ENCODE assay signal across 8 cellular contexts in the genomic region with DNA sequence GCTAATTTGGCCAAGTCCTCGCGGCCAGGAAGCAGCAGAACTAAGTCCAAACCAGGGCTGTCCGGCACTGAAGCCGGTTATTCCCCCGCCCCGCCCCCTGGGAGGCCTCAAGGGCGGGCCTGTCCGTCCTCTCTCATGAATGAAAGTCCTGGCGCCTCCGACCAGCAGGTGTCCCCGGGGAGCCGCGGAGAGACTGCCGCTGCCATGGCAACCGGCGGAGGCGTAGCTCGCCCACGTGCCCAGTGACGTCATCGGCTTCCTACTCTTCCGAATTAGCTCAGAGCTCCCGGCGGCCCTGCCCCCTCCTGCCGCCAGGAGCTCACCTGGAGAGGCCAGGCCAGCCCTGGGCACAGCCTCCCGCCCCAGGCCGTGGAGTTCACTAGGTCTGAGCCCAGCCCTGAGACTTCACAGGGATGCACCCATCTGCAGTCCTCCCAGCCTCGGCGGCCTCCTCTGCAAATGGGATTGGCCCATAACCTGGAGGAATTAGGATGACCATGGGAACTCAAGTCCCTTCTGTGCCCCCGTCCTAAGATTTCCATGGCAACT. TPM values are rescaled to one million over a fixed set of nuclear protein-coding genes. Genes with fewer than 3 reads are reported as not detected.
DNase-seq lines count a peak whose midpoint lies in the region; ATAC-seq and TF ChIP-seq lines count a peak whose summit lies in the region.

No MANE protein-coding gene starts in this region.

- H3K36me3 Mint-ChIP-seq in CD14-positive monocyte, result peaks cover 11 to 14% of the 10 kb centered on the region in 2 donors

- peak overlapping the region in 1 of 2 donors; percentile 92 for H3K27ac ChIP-seq in lung (ENCODE audit: low read depth in 1 of 2, low read length in 1 of 2)

- no peaks in the 10 kb centered on the region for H3K9me3 Mint-ChIP-seq in CD14-positive monocyte

- peak; percentile 43 for ATAC-seq in GM19397 (IDR thresholded peaks at IDR 0.05; ENCODE audit: unreplicated experiment)
- ATAC-seq in lung (ENCODE audit: insufficient read depth, low FRiP score), result peak; percentile 79

- peaks cover 13% of the 10 kb centered on the region for H3K4me1 Mint-ChIP-seq in CD14-positive monocyte

- WGBS in lung, 2 donors, result 1% methylated on average over 27 to 30 of the region's 30 CpGs

- peaks cover 0 to 7% of the 10 kb centered on the region in 2 donors for H3K4me1 ChIP-seq in lung (ENCODE audit: control insufficient read depth in 2 of 2, insufficient read depth in 2 of 2, low read length in 2 of 2)

- H3K4me3 Mint-ChIP-seq in CD14-positive monocyte, result peak overlapping the region; percentile 78 to 85

- intact Hi-C loops in CD14-positive monocyte (cut with micrococcal nuclease), result loop anchor here (2.0 to 5.0 kb wide), 2 partner anchors 161 to 172 kb away; a partner anchor contains a TSS

- peak; percentile 87 for TF ChIP-seq CTCF in CD14-positive monocyte (IDR thresholded peaks at IDR 0.05)
- TF ChIP-seq CTCF in lung (IDR thresholded peaks at IDR 0.05; ENCODE audit: control extremely low read depth, extremely low read depth), result peak; percentile 80

- H3K27me3 Mint-ChIP-seq in CD14-positive monocyte (ENCODE audit: low read depth in 3 of 3), result peaks cover 8 to 15% (median 11%) of the 10 kb centered on the region in 3 donors

- peak overlapping the region; percentile 57 for H3K4me3 ChIP-seq in lung

- H3K27ac Mint-ChIP-seq in CD14-positive monocyte, result peak overlapping the region in 6 of 7 donors; percentile 74 to 92 (median 83)

- H3K27me3 ChIP-seq in lung (ENCODE audit: control insufficient read depth, insufficient read depth), result no peaks in the 10 kb centered on the region

- DNase-seq in CD14-positive monocyte (ENCODE audit: low spot score), result peak; percentile 99
- DNase-seq in HT-29 (ENCODE audit: low spot score), result peak; percentile 99
- peak; percentile 93 for DNase-seq in NK-92 treated with Interleukin-12 subunit alpha and Interleukin-12 subunit beta, amount 100 ng/mL, for 24 hours (lab: John Stamatoyannopoulos, UW)
- peak; percentile 96 for DNase-seq in activated CD8-positive, alpha-beta memory T cell treated with anti-CD3 and anti-CD28 coated beads for 4 hours (ENCODE audit: low read depth in 2 of 2)
- peak; percentile 93 for DNase-seq in effector CD8-positive, alpha-beta T cell (lab: John Stamatoyannopoulos, UW)
- DNase-seq in lung (ENCODE audit: low spot score), result peak; percentile 100
- peak; percentile 95 to 98 (median 95) for DNase-seq in stimulated activated CD4-positive, alpha-beta T cell treated with anti-CD3 and anti-CD28 coated beads, TNF-alpha, amount 100 ng/mL, for 24 hours (ENCODE audit: low read depth in 3 of 3)

- H3K9me3 ChIP-seq in lung (ENCODE audit: control insufficient read depth in 2 of 2, insufficient read depth in 1 of 2, low read length in 1 of 2), result no peaks in the 10 kb centered on the region

- peaks cover 0 to 28% of the 10 kb centered on the region in 2 donors for H3K36me3 ChIP-seq in lung (ENCODE audit: control insufficient read depth in 2 of 2, insufficient read depth in 2 of 2, low read length in 2 of 2)

RNA-seq across cellular contexts. Expression of a gene that starts 1.3 kb away (rescaled TPM):
- 10 to 100 TPM in 1 of 2 donors, 1 to 10 TPM in 1; 10.0 to 15.1 TPM for polyA plus RNA-seq in CD14-positive monocyte
- total RNA-seq in HT-29 (2014; rRNA removed; shearing (Covaris generic)), result 71.3 and 83.7 TPM in 2 replicates
- total RNA-seq in lung, result 10 to 100 TPM in 1 of 2 donors, 1 to 10 TPM in 1; 6.9 to 17.3 TPM
- polyA plus RNA-seq in lung, result 10 to 100 TPM; 12.1 to 15.1 TPM

RNA-seq across cellular contexts. Expression of a gene that starts 13.7 kb away (rescaled TPM):
- polyA plus RNA-seq in CD14-positive monocyte, result 10 to 100 TPM; 16.5 to 18.3 TPM
- 107 and 116 TPM in 2 replicates for total RNA-seq in HT-29 (2014; rRNA removed; shearing (Covaris generic))
- 10 to 100 TPM; 54.0 to 86.1 TPM for total RNA-seq in lung
- polyA plus RNA-seq in lung, result 10 to 100 TPM; 52.0 to 92.7 TPM

RNA-seq across cellular contexts. Expression of a gene that starts 20.5 kb away (rescaled TPM):
- polyA plus RNA-seq in CD14-positive monocyte (1 to 10 TPM; 1.2 to 1.6 TPM), lung (10 to 100 TPM; 16.1 to 20.2 TPM)
- total RNA-seq in HT-29 (2014; rRNA removed; shearing (Covaris generic)), result 11.7 and 19.1 TPM in 2 replicates
- 10 to 100 TPM in 1 of 2 donors, 1 to 10 TPM in 1; 6.1 to 26.1 TPM for total RNA-seq in lung

RNA-seq across cellular contexts. Expression of a gene that starts 21.2 kb away (rescaled TPM):
- polyA plus RNA-seq in CD14-positive monocyte (1 to 10 TPM; 2.2 to 3.2 TPM), lung (10 to 100 TPM; 21.8 to 23.6 TPM)
- 48.0 and 48.3 TPM in 2 replicates for total RNA-seq in HT-29 (2014; rRNA removed; shearing (Covaris generic))
- 10 to 100 TPM; 26.5 to 34.9 TPM for total RNA-seq in lung

RNA-seq across cellular contexts. Expression of a gene that starts 42.5 kb away (rescaled TPM):
- 1 to 10 TPM; 1.4 to 1.8 TPM for polyA plus RNA-seq in CD14-positive monocyte
- total RNA-seq in HT-29 (2014; rRNA removed; shearing (Covaris generic)), result 12.5 and 17.1 TPM in 2 replicates
- 10 to 100 TPM; 10.8 to 19.1 TPM for total RNA-seq in lung
- 1 to 10 TPM; 5.4 to 6.9 TPM for polyA plus RNA-seq in lung
